Comparison of ENCODE assay signal across 9 cellular contexts in genomic region chr9:94638335-94639044, GRCh38. TPM values are rescaled to one million over a fixed set of nuclear protein-coding genes. Genes with fewer than 3 reads are reported as not detected.
DNase-seq lines count a peak whose midpoint lies in the region; ATAC-seq, FAIRE-seq and TF ChIP-seq lines count a peak whose summit lies in the region.
"Had no signal": no experiment of that assay in that cellular context is flagged by ENCODE, and none has a peak within 500 bp of the region (broad histone marks: within the 10 kb centered on the region; RNA-seq: fewer than 3 reads in every experiment).

No MANE protein-coding gene starts in this region.

- H3K9me3 ChIP-seq in Caco-2, result no peaks in the 10 kb centered on the region
- H3K9me3 ChIP-seq in esophagus (ENCODE audit: control insufficient read depth in 2 of 2, insufficient read depth in 1 of 2, low read depth in 1 of 2, low read length in 1 of 2), result no peaks in the 10 kb centered on the region
- no peaks in the 10 kb centered on the region for H3K9me3 ChIP-seq in SK-N-SH

- no TSS peak for BruUV-seq in Caco-2 (replicated peaks; lab: Mats Ljungman, UMichigan)

- H3K4me1 Mint-ChIP-seq in Caco-2 (ENCODE audit: low read depth, unreplicated experiment), result no peaks in the 10 kb centered on the region

- no peaks in the 10 kb centered on the region for H3K79me2 ChIP-seq in SK-N-SH (ENCODE audit: insufficient read depth)

- TF ChIP-seq EP300 in SK-N-SH (IDR thresholded peaks at IDR 0.05; ENCODE audit: borderline replicate concordance in 1 of 2, low read depth in 1 of 2, low read length in 1 of 2), result no peak

- no peak for TF ChIP-seq RAD21 in SK-N-SH (IDR thresholded peaks at IDR 0.05; ENCODE audit: low read length)

- H3K36me3 Mint-ChIP-seq in Caco-2 (ENCODE audit: insufficient read depth, unreplicated experiment), result no peaks in the 10 kb centered on the region

- POLR2A ChIA-PET in Caco-2 (lab: Charles Lee), result no interaction called here
- POLR2A ChIA-PET in SK-N-SH (lab: Yijun Ruan, JAX), result no interaction called here

- DNase-seq in Caco-2 (no peak), NOMO-1 treated with DMSO at 0.1 percent for 48 hours (lab: John Stamatoyannopoulos, UW; ENCODE audit: unreplicated experiment) (peak; percentile 19), omental fat pad (ENCODE audit: low spot score) (no peak), cerebellum (ENCODE audit: low spot score) (no peak), GM10266 (ENCODE audit: extremely low spot score) (no peak), RCC 7860 (ENCODE audit: low spot score) (no peak), SK-N-SH (no peak)
- DNase-seq: NCI-H2107 had no signal

- no peaks in the 10 kb centered on the region for H4K20me1 ChIP-seq in SK-N-SH (ENCODE audit: insufficient read depth)

- no peak overlapping the region for H3K27ac Mint-ChIP-seq in Caco-2 (ENCODE audit: unreplicated experiment)

- TF ChIP-seq CTCF in Caco-2 (IDR thresholded peaks at IDR 0.05; ENCODE audit: insufficient read depth in 1 of 2, low read depth in 1 of 2, low read length in 1 of 2, severe bottlenecking in 1 of 2, unreplicated experiment in 1 of 2) (no peak), omental fat pad (IDR thresholded peaks at IDR 0.05) (no peak), GM10266 (IDR thresholded peaks at IDR 0.05; ENCODE audit: control insufficient read depth, insufficient read depth, low read depth, missing control alignments) (no peak), SK-N-SH (IDR thresholded peaks at IDR 0.05) (no peak)

- H3K4me1 ChIP-seq in Caco-2 (no peaks in the 10 kb centered on the region), esophagus (ENCODE audit: control insufficient read depth in 2 of 2, insufficient read depth in 2 of 2, low read length in 1 of 2) (peaks cover 5 to 8% of the 10 kb centered on the region in 2 donors), SK-N-SH (ENCODE audit: control insufficient read depth in 1 of 2, insufficient read depth in 2 of 2, low read depth in 1 of 2, low read length in 1 of 2) (no peaks in the 10 kb centered on the region; a peak in 1 of 4 replicates)

- H3K9me3 Mint-ChIP-seq in Caco-2 (ENCODE audit: unreplicated experiment), result no peaks in the 10 kb centered on the region

- H3K36me3 ChIP-seq in Caco-2 (ENCODE audit: control insufficient read depth, insufficient read depth, low read length) (no peaks in the 10 kb centered on the region), esophagus (ENCODE audit: control insufficient read depth in 2 of 2, insufficient read depth in 2 of 2, low read length in 1 of 2) (no peaks in the 10 kb centered on the region), SK-N-SH (replicated peaks in 1 of 2; ENCODE audit: control insufficient read depth in 1 of 2, insufficient read depth in 2 of 2, low read length in 1 of 2) (no peaks in the 10 kb centered on the region)

- no peaks in the 10 kb centered on the region for H3F3A ChIP-seq in SK-N-SH (replicated peaks; ENCODE audit: insufficient read depth)

- peak overlapping the region; percentile 70 for H3K4me3 Mint-ChIP-seq in Caco-2 (ENCODE audit: unreplicated experiment)

- H3K9ac ChIP-seq in SK-N-SH, result no peak overlapping the region

- peak; percentile 20 for ATAC-seq in omental fat pad (ENCODE audit: low FRiP score)

- CTCF ChIA-PET in Caco-2 (lab: Charles Lee) (interaction anchor here (0.6 kb wide), 1 partner anchor 9 kb away, joined by 3 read pairs; no protein-coding TSS in a partner anchor), SK-N-SH (lab: Yijun Ruan, JAX) (interaction anchor here (1.1 kb wide), 1 partner anchor 15 kb away, joined by 3 read pairs; no protein-coding TSS in a partner anchor)

- H3K27ac ChIP-seq in esophagus (ENCODE audit: low read depth in 2 of 2, low read length in 1 of 2) (no peak overlapping the region), SK-N-SH (ENCODE audit: low read depth in 2 of 2, low read length in 1 of 2) (no peak overlapping the region)

- H3K4me3 ChIP-seq in Caco-2 (ENCODE audit: low read depth, low read length) (peak overlapping the region; percentile 55), esophagus (ENCODE audit: low read depth in 1 of 2, low read length in 2 of 2) (peak overlapping the region; percentile 53 to 59), SK-N-SH (ENCODE audit: low read depth in 2 of 2, low read length in 1 of 2) (no peak overlapping the region)

- no peak overlapping the region for H3K4me2 ChIP-seq in SK-N-SH

- FAIRE-seq in RCC 7860 (lab: Jason Lieb, UNC), result no peak

- no peaks in the 10 kb centered on the region for H3K9me2 ChIP-seq in SK-N-SH

- H3K27me3 ChIP-seq in Caco-2 (replicated peaks; ENCODE audit: control insufficient read depth, insufficient read depth, low read length) (no peaks in the 10 kb centered on the region), esophagus (ENCODE audit: control insufficient read depth in 1 of 2, insufficient read depth in 2 of 2, low read length in 2 of 2) (no peaks in the 10 kb centered on the region), SK-N-SH (ENCODE audit: insufficient read depth) (no peaks in the 10 kb centered on the region)

- H2AFZ ChIP-seq in SK-N-SH (ENCODE audit: low read depth), result no peak overlapping the region

- no peaks in the 10 kb centered on the region for H3K27me3 Mint-ChIP-seq in Caco-2 (ENCODE audit: insufficient read depth, unreplicated experiment)

- intact Hi-C loops in Caco-2 (cut with micrococcal nuclease; ENCODE audit: unreplicated experiment), result no loop called here

- 60 to 77% methylated on average over 13 to 16 of the region's 16 CpGs for whole genome bisulfite sequencing in esophagus, 2 donors
- WGBS in SK-N-SH (ENCODE audit: low lambda C conversion rate), result 81% methylated on average over 14 of the region's 16 CpGs

TF ChIP-seq in SK-N-SH, 30 proteins besides CTCF, POLR2A, EP300 and RAD21 (continues in another document):
- TF ChIP-seq, protein P1, sequence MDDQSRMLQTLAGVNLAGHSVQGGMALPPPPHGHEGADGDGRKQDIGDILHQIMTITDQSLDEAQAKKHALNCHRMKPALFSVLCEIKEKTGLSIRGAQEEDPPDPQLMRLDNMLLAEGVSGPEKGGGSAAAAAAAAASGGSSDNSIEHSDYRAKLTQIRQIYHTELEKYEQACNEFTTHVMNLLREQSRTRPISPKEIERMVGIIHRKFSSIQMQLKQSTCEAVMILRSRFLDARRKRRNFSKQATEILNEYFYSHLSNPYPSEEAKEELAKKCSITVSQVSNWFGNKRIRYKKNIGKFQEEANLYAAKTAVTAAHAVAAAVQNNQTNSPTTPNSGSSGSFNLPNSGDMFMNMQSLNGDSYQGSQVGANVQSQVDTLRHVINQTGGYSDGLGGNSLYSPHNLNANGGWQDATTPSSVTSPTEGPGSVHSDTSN (IDR thresholded peaks at IDR 0.05), result no peak
- TF ChIP-seq, protein P2, sequence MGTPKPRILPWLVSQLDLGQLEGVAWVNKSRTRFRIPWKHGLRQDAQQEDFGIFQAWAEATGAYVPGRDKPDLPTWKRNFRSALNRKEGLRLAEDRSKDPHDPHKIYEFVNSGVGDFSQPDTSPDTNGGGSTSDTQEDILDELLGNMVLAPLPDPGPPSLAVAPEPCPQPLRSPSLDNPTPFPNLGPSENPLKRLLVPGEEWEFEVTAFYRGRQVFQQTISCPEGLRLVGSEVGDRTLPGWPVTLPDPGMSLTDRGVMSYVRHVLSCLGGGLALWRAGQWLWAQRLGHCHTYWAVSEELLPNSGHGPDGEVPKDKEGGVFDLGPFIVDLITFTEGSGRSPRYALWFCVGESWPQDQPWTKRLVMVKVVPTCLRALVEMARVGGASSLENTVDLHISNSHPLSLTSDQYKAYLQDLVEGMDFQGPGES (IDR thresholded peaks at IDR 0.05; ENCODE audit: low read depth, low read length), result no peak
- TF ChIP-seq TEAD4 (IDR thresholded peaks at IDR 0.05; ENCODE audit: borderline replicate concordance, insufficient read depth) (no peak), FOSL2 (IDR thresholded peaks at IDR 0.05; ENCODE audit: borderline replicate concordance, low read depth) (no peak), GABPA (IDR thresholded peaks at IDR 0.05; ENCODE audit: low read depth) (no peak), FOXM1 (IDR thresholded peaks at IDR 0.05; ENCODE audit: low read depth) (no peak), FOXJ3 (CRISPR knock-in tag; IDR thresholded peaks at IDR 0.05) (no peak), MXI1 (IDR thresholded peaks at IDR 0.05; ENCODE audit: low read depth, low read length) (no peak), POLR2AphosphoS5 (IDR thresholded peaks at IDR 0.05; ENCODE audit: low read depth, low read length) (no peak), SMC3 (IDR thresholded peaks at IDR 0.05; ENCODE audit: low read depth, low read length) (no peak), EZH2phosphoT487 (IDR thresholded peaks at IDR 0.05; ENCODE audit: borderline replicate concordance, low read depth) (no peak)
- TF ChIP-seq, protein P3, sequence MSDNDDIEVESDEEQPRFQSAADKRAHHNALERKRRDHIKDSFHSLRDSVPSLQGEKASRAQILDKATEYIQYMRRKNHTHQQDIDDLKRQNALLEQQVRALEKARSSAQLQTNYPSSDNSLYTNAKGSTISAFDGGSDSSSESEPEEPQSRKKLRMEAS (IDR thresholded peaks at IDR 0.05; ENCODE audit: low read depth), result no peak
- TF ChIP-seq, protein P4, sequence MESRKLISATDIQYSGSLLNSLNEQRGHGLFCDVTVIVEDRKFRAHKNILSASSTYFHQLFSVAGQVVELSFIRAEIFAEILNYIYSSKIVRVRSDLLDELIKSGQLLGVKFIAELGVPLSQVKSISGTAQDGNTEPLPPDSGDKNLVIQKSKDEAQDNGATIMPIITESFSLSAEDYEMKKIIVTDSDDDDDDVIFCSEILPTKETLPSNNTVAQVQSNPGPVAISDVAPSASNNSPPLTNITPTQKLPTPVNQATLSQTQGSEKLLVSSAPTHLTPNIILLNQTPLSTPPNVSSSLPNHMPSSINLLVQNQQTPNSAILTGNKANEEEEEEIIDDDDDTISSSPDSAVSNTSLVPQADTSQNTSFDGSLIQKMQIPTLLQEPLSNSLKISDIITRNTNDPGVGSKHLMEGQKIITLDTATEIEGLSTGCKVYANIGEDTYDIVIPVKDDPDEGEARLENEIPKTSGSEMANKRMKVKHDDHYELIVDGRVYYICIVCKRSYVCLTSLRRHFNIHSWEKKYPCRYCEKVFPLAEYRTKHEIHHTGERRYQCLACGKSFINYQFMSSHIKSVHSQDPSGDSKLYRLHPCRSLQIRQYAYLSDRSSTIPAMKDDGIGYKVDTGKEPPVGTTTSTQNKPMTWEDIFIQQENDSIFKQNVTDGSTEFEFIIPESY (IDR thresholded peaks at IDR 0.05; ENCODE audit: borderline replicate concordance, low read depth), result no peak

RNA-seq across cellular contexts. Expression of gene FBP1, which starts 0.8 kb away (rescaled TPM):
- 1.8 and 2.3 TPM in 2 replicates for total RNA-seq in Caco-2 (2022)
- 1 to 10 TPM; 1.4 to 5.7 TPM for polyA plus RNA-seq in esophagus
- 10 to 100 TPM in 2 of 4 donors, 1 to 10 TPM in 2; 6.9 to 98.5 (median 10.3) TPM for total RNA-seq in omental fat pad
- total RNA-seq in cerebellum, result not detected
- 0.19 TPM in 1 of 2 replicates, not detected in the other for polyA plus RNA-seq in SK-N-SH (2012; rRNA removed)
- 0.12 and 0.20 TPM in 2 replicates for polyA plus RNA-seq in SK-N-SH (2012; cell fraction: cytosol; rRNA removed)
- polyA plus RNA-seq in SK-N-SH (2012; cell fraction: nucleus; rRNA removed), result 0.15 and 0.28 TPM in 2 replicates

RNA-seq across cellular contexts. Expression of gene FBP2, which starts 44.9 kb away (rescaled TPM):
- total RNA-seq in Caco-2 (2022) (not detected in 2 replicates), omental fat pad (not detected), cerebellum (not detected)
- polyA plus RNA-seq in esophagus (not detected), SK-N-SH (2012; rRNA removed) (not detected in 2 replicates)
- polyA plus RNA-seq in SK-N-SH (2012; cell fraction: cytosol; rRNA removed), result not detected in 2 replicates
- not detected in 2 replicates for polyA plus RNA-seq in SK-N-SH (2012; cell fraction: nucleus; rRNA removed)

Comparison
In these comparisons a context has a peak if more than half of its experiments do, and no peak if none do; other contexts are left out.
1. H3K4me3 ChIP-seq: peak in Caco-2 (single experiment) and esophagus (2 of 2); none in SK-N-SH (0 of 2).